Comparison of ENCODE assay signal across 8 cellular contexts in genomic region chr2:71333619-71334018, GRCh38. TPM values are rescaled to one million over a fixed set of nuclear protein-coding genes. Genes with fewer than 3 reads are reported as not detected.
DNase-seq lines count a peak whose midpoint lies in the region; ATAC-seq, FAIRE-seq and TF ChIP-seq lines count a peak whose summit lies in the region.

No MANE protein-coding gene starts in this region.

- no peaks in the 10 kb centered on the region for H3K9me3 ChIP-seq in liver (ENCODE audit: control insufficient read depth in 4 of 4, low read length in 3 of 4)
- H3K9me3 ChIP-seq in upper lobe of right lung = no peaks in the 10 kb centered on the region

- H3K4me3 ChIP-seq in liver (ENCODE audit: low read depth in 1 of 3, low read length in 3 of 3) (peak overlapping the region in 2 of 3 donors; percentile 84 to 100), upper lobe of right lung (peak overlapping the region; percentile 88)

- peak overlapping the region; percentile 96 for H3K4me3 Mint-ChIP-seq in activated naive CD4-positive, alpha-beta T cell treated with anti-CD3 and anti-CD28 coated beads, Interleukin-2, amount 50 U/mL, for 24 hours
- peak overlapping the region; percentile 100 for H3K4me3 Mint-ChIP-seq in activated naive CD8-positive, alpha-beta T cell treated with anti-CD3 and anti-CD28 coated beads, Interleukin-2, amount 10 ng/mL, durations not matched to agents 7 days and 5 days

- peak overlapping the region; percentile 96 to 98 for H3K9ac ChIP-seq in liver (ENCODE audit: low read depth in 1 of 2, low read length in 2 of 2)

- H3K36me3 Mint-ChIP-seq in activated naive CD4-positive, alpha-beta T cell treated with anti-CD3 and anti-CD28 coated beads, Interleukin-2, amount 50 U/mL, for 24 hours = peaks cover 6% of the 10 kb centered on the region
- peaks cover 18% of the 10 kb centered on the region for H3K36me3 Mint-ChIP-seq in activated naive CD8-positive, alpha-beta T cell treated with anti-CD3 and anti-CD28 coated beads, Interleukin-2, amount 10 ng/mL, durations not matched to agents 7 days and 5 days

- ATAC-seq in activated naive CD8-positive, alpha-beta T cell treated with anti-CD3 and anti-CD28 coated beads, Interleukin-2, amount 10 ng/mL, durations not matched to agents 7 days and 5 days (ENCODE audit: low read depth) = no peak
- no peak for ATAC-seq in upper lobe of right lung

- H3K36me3 ChIP-seq in liver (ENCODE audit: control insufficient read depth in 4 of 4, insufficient read depth in 3 of 4, low read depth in 1 of 4, low read length in 3 of 4) (no peaks in the 10 kb centered on the region), upper lobe of right lung (no peaks in the 10 kb centered on the region)

- FAIRE-seq in RCC 7860 (lab: Jason Lieb, UNC) = no peak

- intact Hi-C loops in upper lobe of right lung (cut with DNase I) = no loop called here

- peaks cover 13 to 40% (median 27%) of the 10 kb centered on the region in 4 donors for H3K4me1 ChIP-seq in liver (ENCODE audit: control insufficient read depth in 4 of 4, insufficient read depth in 4 of 4, low read length in 3 of 4)
- H3K4me1 ChIP-seq in upper lobe of right lung = peaks cover 43% of the 10 kb centered on the region

- peak overlapping the region; percentile 5 for H3K27ac Mint-ChIP-seq in activated naive CD4-positive, alpha-beta T cell treated with anti-CD3 and anti-CD28 coated beads, Interleukin-2, amount 50 U/mL, for 24 hours
- no peak overlapping the region for H3K27ac Mint-ChIP-seq in activated naive CD8-positive, alpha-beta T cell treated with anti-CD3 and anti-CD28 coated beads, Interleukin-2, amount 10 ng/mL, durations not matched to agents 7 days and 5 days

- TF ChIP-seq CTCF in liver (IDR thresholded peaks at IDR 0.05; ENCODE audit: low read depth, low read length, missing input control) = no peak
- no peak for TF ChIP-seq CTCF in upper lobe of right lung (IDR thresholded peaks at IDR 0.05)

- H3K4me1 Mint-ChIP-seq in activated naive CD4-positive, alpha-beta T cell treated with anti-CD3 and anti-CD28 coated beads, Interleukin-2, amount 50 U/mL, for 24 hours = peaks cover 59% of the 10 kb centered on the region
- peaks cover 27% of the 10 kb centered on the region for H3K4me1 Mint-ChIP-seq in activated naive CD8-positive, alpha-beta T cell treated with anti-CD3 and anti-CD28 coated beads, Interleukin-2, amount 10 ng/mL, durations not matched to agents 7 days and 5 days

- H3K27ac ChIP-seq in liver (ENCODE audit: low read depth in 1 of 2, low read length in 2 of 2) = no peak overlapping the region
- no peak overlapping the region for H3K27ac ChIP-seq in upper lobe of right lung

- DNase-seq in activated naive CD4-positive, alpha-beta T cell (lab: John Stamatoyannopoulos, UW) = no peak
- DNase-seq in activated naive CD8-positive, alpha-beta T cell treated with anti-CD3 and anti-CD28 coated beads, Interleukin-2, amount 10 ng/mL, durations not matched to agents 7 days and 5 days = no peak
- DNase-seq in upper lobe of right lung (no peak), RCC 7860 (ENCODE audit: low spot score) (no peak), NCI-H146 treated with DMSO at 0.1 percent for 48 hours (lab: John Stamatoyannopoulos, UW; ENCODE audit: unreplicated experiment) (no peak)
- no peak for DNase-seq in NK-92 treated with Interleukin-12 subunit alpha and Interleukin-12 subunit beta, amount 100 ng/mL, for 24 hours (lab: John Stamatoyannopoulos, UW)

- H3K9me3 Mint-ChIP-seq in activated naive CD4-positive, alpha-beta T cell treated with anti-CD3 and anti-CD28 coated beads, Interleukin-2, amount 50 U/mL, for 24 hours = no peaks in the 10 kb centered on the region
- no peaks in the 10 kb centered on the region for H3K9me3 Mint-ChIP-seq in activated naive CD8-positive, alpha-beta T cell treated with anti-CD3 and anti-CD28 coated beads, Interleukin-2, amount 10 ng/mL, durations not matched to agents 7 days and 5 days

- POLR2A ChIA-PET in activated naive CD8-positive, alpha-beta T cell treated with anti-CD3 and anti-CD28 coated beads, Interleukin-2, amount 10 ng/mL, durations not matched to agents 7 days and 5 days (lab: Charles Lee) = interaction anchor here (2.6 kb wide), 1 partner anchor 203 kb away, joined by 10 read pairs; the partner anchor contains the start of gene MPHOSPH10

- no peaks in the 10 kb centered on the region for H3K27me3 ChIP-seq in liver (ENCODE audit: control insufficient read depth in 4 of 4, insufficient read depth in 4 of 4, low read length in 3 of 4)
- no peaks in the 10 kb centered on the region for H3K27me3 ChIP-seq in upper lobe of right lung

- H3K27me3 Mint-ChIP-seq in activated naive CD4-positive, alpha-beta T cell treated with anti-CD3 and anti-CD28 coated beads, Interleukin-2, amount 50 U/mL, for 24 hours = no peaks in the 10 kb centered on the region
- H3K27me3 Mint-ChIP-seq in activated naive CD8-positive, alpha-beta T cell treated with anti-CD3 and anti-CD28 coated beads, Interleukin-2, amount 10 ng/mL, durations not matched to agents 7 days and 5 days = peaks cover 10% of the 10 kb centered on the region

- no peak for TF ChIP-seq RAD21 in liver (IDR thresholded peaks at IDR 0.05)

- WGBS in liver = 61% methylated on average over 3 of the region's 3 CpGs

TF ChIP-seq in liver, 16 proteins besides CTCF, POLR2A, EP300 and RAD21:
- no peak for TF ChIP-seq JUND (IDR thresholded peaks at IDR 0.05)
- no peak for TF ChIP-seq SP1 (IDR thresholded peaks at IDR 0.05)
- TF ChIP-seq EGR1 (IDR thresholded peaks at IDR 0.05; ENCODE audit: low read depth in 2 of 2) = no peak
- TF ChIP-seq ATF3 (IDR thresholded peaks at IDR 0.05) = no peak
- TF ChIP-seq YY1 (IDR thresholded peaks at IDR 0.05) = no peak
- no peak for TF ChIP-seq NR2F2 (IDR thresholded peaks at IDR 0.05)
- no peak for TF ChIP-seq HNF4A (conservative IDR thresholded peaks at IDR 0.05)
- TF ChIP-seq FOXA2 (IDR thresholded peaks at IDR 0.05) = no peak
- no peak for TF ChIP-seq MAX (IDR thresholded peaks at IDR 0.05)
- TF ChIP-seq TAF1 (conservative IDR thresholded peaks at IDR 0.05) = no peak
- TF ChIP-seq FOXA1 (IDR thresholded peaks at IDR 0.05) = no peak
- TF ChIP-seq GABPA (IDR thresholded peaks at IDR 0.05 in 1 of 2, conservative IDR thresholded peaks at IDR 0.05 in 1 of 2) = no peak
- no peak for TF ChIP-seq RXRA (IDR thresholded peaks at IDR 0.05)
- TF ChIP-seq, protein P1, sequence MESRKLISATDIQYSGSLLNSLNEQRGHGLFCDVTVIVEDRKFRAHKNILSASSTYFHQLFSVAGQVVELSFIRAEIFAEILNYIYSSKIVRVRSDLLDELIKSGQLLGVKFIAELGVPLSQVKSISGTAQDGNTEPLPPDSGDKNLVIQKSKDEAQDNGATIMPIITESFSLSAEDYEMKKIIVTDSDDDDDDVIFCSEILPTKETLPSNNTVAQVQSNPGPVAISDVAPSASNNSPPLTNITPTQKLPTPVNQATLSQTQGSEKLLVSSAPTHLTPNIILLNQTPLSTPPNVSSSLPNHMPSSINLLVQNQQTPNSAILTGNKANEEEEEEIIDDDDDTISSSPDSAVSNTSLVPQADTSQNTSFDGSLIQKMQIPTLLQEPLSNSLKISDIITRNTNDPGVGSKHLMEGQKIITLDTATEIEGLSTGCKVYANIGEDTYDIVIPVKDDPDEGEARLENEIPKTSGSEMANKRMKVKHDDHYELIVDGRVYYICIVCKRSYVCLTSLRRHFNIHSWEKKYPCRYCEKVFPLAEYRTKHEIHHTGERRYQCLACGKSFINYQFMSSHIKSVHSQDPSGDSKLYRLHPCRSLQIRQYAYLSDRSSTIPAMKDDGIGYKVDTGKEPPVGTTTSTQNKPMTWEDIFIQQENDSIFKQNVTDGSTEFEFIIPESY (IDR thresholded peaks at IDR 0.05) = no peak
- no peak for TF ChIP-seq HNF4G (IDR thresholded peaks at IDR 0.05)
- TF ChIP-seq REST (IDR thresholded peaks at IDR 0.05) = no peak

RNA-seq across cellular contexts. Expression of gene ZNF638, which starts 2.0 kb away (rescaled TPM):
- 100 to 1,000 TPM in 1 of 2 experiments, 10 to 100 TPM in 1; 99.1 to 101 TPM for total RNA-seq in activated naive CD8-positive, alpha-beta T cell treated with anti-CD3 and anti-CD28 coated beads, Interleukin-2, amount 10 ng/mL, durations not matched to agents 7 days and 5 days
- total RNA-seq in liver (100 to 1,000 TPM in 1 of 2 donors, 10 to 100 TPM in 1; 70.3 to 151 TPM), upper lobe of right lung (114 TPM)
- polyA plus RNA-seq in liver = 10 to 100 TPM; 24.8 to 41.9 TPM
